8 cellular contexts compared by ENCODE assay signal in genomic region chr10:14837003-14837755, GRCh38. TPM values are rescaled to one million over a fixed set of nuclear protein-coding genes. Genes with fewer than 3 reads are reported as not detected.
A peak's percentile ranks its signal among the peaks of the same experiment; 100 is the strongest.
DNase-seq lines count a peak whose midpoint lies in the region; ATAC-seq and TF ChIP-seq lines count a peak whose summit lies in the region.

No MANE protein-coding gene starts in this region.

- dilution Hi-C loops in mammary epithelial cell (cut with HindIII; ENCODE audit: low sequenced_read_pairs) = no loop called here

- H3K4me3 ChIP-seq in AG10803 (ENCODE audit: low read length) = peak overlapping the region; percentile 81
- peak overlapping the region; percentile 64 to 72 (median 68) for H3K4me3 ChIP-seq in mammary epithelial cell (replicated peaks in 1 of 3; ENCODE audit: insufficient read depth in 1 of 3, low read depth in 2 of 3, low read length in 3 of 3)
- peak overlapping the region; percentile 98 for H3K4me3 ChIP-seq in mononuclear cell (ENCODE audit: low read length)

- peak overlapping the region; percentile 60 for H3K27ac ChIP-seq in mammary epithelial cell (ENCODE audit: insufficient read depth, low read depth, low read length)

- no peak for ATAC-seq in HG03159 (IDR thresholded peaks at IDR 0.05; ENCODE audit: unreplicated experiment)
- ATAC-seq in HG03039 (IDR thresholded peaks at IDR 0.05; ENCODE audit: unreplicated experiment) = no peak

- peak overlapping the region; percentile 91 for H2AFZ ChIP-seq in mammary epithelial cell (ENCODE audit: low read depth, low read length)

- peak overlapping the region; percentile 43 to 94 (median 94) for H3K27ac Mint-ChIP-seq in IgD-negative memory B cell

- H3K27me3 Mint-ChIP-seq in IgD-negative memory B cell = no peaks in the 10 kb centered on the region

- peaks cover 15% of the 10 kb centered on the region for H3K36me3 ChIP-seq in mammary epithelial cell (ENCODE audit: insufficient read depth, low read length)

- DNase-seq in AG10803 (ENCODE audit: low read depth) = no peak
- DNase-seq in mammary epithelial cell = peak; percentile 40
- DNase-seq in GM10266 (ENCODE audit: extremely low spot score) = no peak
- DNase-seq in SW 1271 (lab: John Stamatoyannopoulos, UW) = no peak

- 10% methylated on average over 9 of the region's 14 CpGs for WGBS in mammary epithelial cell (ENCODE audit: low coverage, missing lambda C conversion rate)

- TF ChIP-seq CTCF in AG10803 (conservative IDR thresholded peaks at IDR 0.05; ENCODE audit: low read length) = no peak
- TF ChIP-seq CTCF in mammary epithelial cell (conservative IDR thresholded peaks at IDR 0.05 in 1 of 2, IDR thresholded peaks at IDR 0.05 in 1 of 2; ENCODE audit: extremely low read depth in 1 of 2, insufficient read depth in 1 of 2, low read depth in 1 of 2, low read length in 2 of 2) = no peak
- TF ChIP-seq CTCF in GM10266 (IDR thresholded peaks at IDR 0.05; ENCODE audit: control insufficient read depth, insufficient read depth, low read depth, missing control alignments) = no peak

- TSS peak; percentile 29 for BruUV-seq in mammary epithelial cell (replicated peaks; lab: Mats Ljungman, UMichigan)

- peak overlapping the region; percentile 90 for H3K4me2 ChIP-seq in mammary epithelial cell (ENCODE audit: insufficient read depth, low read depth, low read length)

- H4K20me1 ChIP-seq in mammary epithelial cell (ENCODE audit: insufficient read depth, low read length) = no peaks in the 10 kb centered on the region

- H3K4me1 ChIP-seq in mammary epithelial cell (ENCODE audit: insufficient read depth, low read length) (peaks cover 8% of the 10 kb centered on the region), mononuclear cell (ENCODE audit: insufficient read depth, low read length) (peaks cover 24% of the 10 kb centered on the region)

- peak overlapping the region; percentile 87 to 98 (median 97) for H3K4me3 Mint-ChIP-seq in IgD-negative memory B cell

- peak overlapping the region; percentile 74 for H3K9ac ChIP-seq in mammary epithelial cell (ENCODE audit: insufficient read depth, low read length)

- no peaks in the 10 kb centered on the region for H3K9me3 ChIP-seq in mammary epithelial cell (replicated peaks; ENCODE audit: insufficient read depth, low read length)
- H3K9me3 ChIP-seq in mononuclear cell (ENCODE audit: low read depth, low read length) = no peaks in the 10 kb centered on the region

- peaks cover 0 to 16% (median 16%) of the 10 kb centered on the region in 3 donors for H3K4me1 Mint-ChIP-seq in IgD-negative memory B cell

- H3K79me2 ChIP-seq in mammary epithelial cell (ENCODE audit: insufficient read depth, low read length) = peaks cover 40% of the 10 kb centered on the region

- intact Hi-C loops in mammary epithelial cell (cut with micrococcal nuclease) = no loop called here

- in situ Hi-C loops in mammary epithelial cell (cut with MboI; ENCODE audit: low sequenced_read_pairs in 2 of 2) = no loop called here

- H3K9me3 Mint-ChIP-seq in IgD-negative memory B cell = no peaks in the 10 kb centered on the region

- no peaks in the 10 kb centered on the region for H3K36me3 Mint-ChIP-seq in IgD-negative memory B cell

- CTCF ChIA-PET in mammary epithelial cell (lab: Charles Lee; ENCODE audit: low non-redundant PET) = interaction anchor here (0.7 kb wide), 1 partner anchor 1980 kb away, joined by 4 read pairs; the partner anchor contains the start of gene RSU1

- H3K27me3 ChIP-seq in mammary epithelial cell (ENCODE audit: insufficient read depth, low read length) (no peaks in the 10 kb centered on the region), mononuclear cell (ENCODE audit: insufficient read depth, low read length) (no peaks in the 10 kb centered on the region)

RNA-seq across cellular contexts. Expression of gene CDNF, which starts 0.7 kb away (rescaled TPM):
- polyA plus RNA-seq in IgD-negative memory B cell (1.1 TPM), mammary epithelial cell (1.5 TPM)
- total RNA-seq in mammary epithelial cell (1 to 10 TPM in 1 of 2 donors, under 1 TPM in 1; 0.83 to 1.5 TPM), mononuclear cell (1.0 TPM)
- polyA minus RNA-seq in mammary epithelial cell = not detected

RNA-seq across cellular contexts. Expression of gene HSPA14, which starts 0.9 kb away (rescaled TPM):
- 11.3 TPM for polyA plus RNA-seq in IgD-negative memory B cell
- total RNA-seq in mammary epithelial cell = 10 to 100 TPM; 11.5 to 20.2 TPM
- 17.2 TPM for polyA plus RNA-seq in mammary epithelial cell
- 7.8 TPM for polyA minus RNA-seq in mammary epithelial cell
- 25.9 TPM for total RNA-seq in mononuclear cell

RNA-seq across cellular contexts. Expression of gene MSANTD7, which starts 0.9 kb away (rescaled TPM):
- polyA plus RNA-seq in IgD-negative memory B cell = 6.0 TPM
- total RNA-seq in mammary epithelial cell = 10 to 100 TPM; 15.1 to 20.5 TPM
- 5.7 TPM for polyA plus RNA-seq in mammary epithelial cell
- polyA minus RNA-seq in mammary epithelial cell = 10.1 TPM
- total RNA-seq in mononuclear cell = 22.2 TPM

RNA-seq across cellular contexts. Expression of gene SUV39H2, which starts 41.5 kb away (rescaled TPM):
- polyA plus RNA-seq in IgD-negative memory B cell (0.43 TPM), mammary epithelial cell (11.7 TPM)
- total RNA-seq in mammary epithelial cell (10 to 100 TPM in 1 of 2 donors, 1 to 10 TPM in 1; 8.5 to 17.2 TPM), mononuclear cell (6.3 TPM)
- polyA minus RNA-seq in mammary epithelial cell = 20.3 TPM
